8 cellular contexts compared by ENCODE assay signal in genomic region chr11:108647701-108648527, GRCh38. TPM values are rescaled to one million over a fixed set of nuclear protein-coding genes. Genes with fewer than 3 reads are reported as not detected.
DNase-seq lines count a peak whose midpoint lies in the region; ATAC-seq and TF ChIP-seq lines count a peak whose summit lies in the region.

No MANE protein-coding gene starts in this region.

- no peaks in the 10 kb centered on the region for H3K9me3 ChIP-seq in gastroesophageal sphincter
- no peaks in the 10 kb centered on the region for H3K9me3 ChIP-seq in osteoblast (ENCODE audit: low read depth, low read length)
- no peaks in the 10 kb centered on the region for H3K9me3 ChIP-seq in tibial artery

- no peaks in the 10 kb centered on the region for H3K36me3 ChIP-seq in gastroesophageal sphincter
- H3K36me3 ChIP-seq in osteoblast (ENCODE audit: insufficient read depth, low read length) = no peaks in the 10 kb centered on the region
- no peaks in the 10 kb centered on the region for H3K36me3 ChIP-seq in tibial artery

- H3K79me2 ChIP-seq in osteoblast (ENCODE audit: insufficient read depth, low read length) = no peaks in the 10 kb centered on the region

- TF ChIP-seq EP300 in gastroesophageal sphincter (IDR thresholded peaks at IDR 0.05) = no peak

- peak overlapping the region; percentile 6 for H3K4me2 ChIP-seq in osteoblast (ENCODE audit: insufficient read depth, low read length)

- DNase-seq in DMS153 (lab: John Stamatoyannopoulos, UW) (peak; percentile 54), Kasumi-1 (lab: John Stamatoyannopoulos, UW) (peak; percentile 66 to 79), RPMI8226 (peak; percentile 67), osteoblast (ENCODE audit: insufficient read length, low spot score, missing footprints) (peak; percentile 35), tibial artery (peak; percentile 62 to 85)
- DNase-seq in activated effector memory CD4-positive, alpha-beta T cell treated with Interleukin-2 at 50 U/mL for 16 hours = peak; percentile 30

- no peaks in the 10 kb centered on the region for H3K27me3 ChIP-seq in gastroesophageal sphincter
- no peaks in the 10 kb centered on the region for H3K27me3 ChIP-seq in osteoblast (ENCODE audit: insufficient read depth, low read length)
- H3K27me3 ChIP-seq in tibial artery = no peaks in the 10 kb centered on the region

- intact Hi-C loops in tibial artery (cut with DNase I; ENCODE audit: low total_unique reads) = no loop called here

- ATAC-seq in GM21576 (IDR thresholded peaks at IDR 0.05; ENCODE audit: unreplicated experiment) (peak; percentile 91), gastroesophageal sphincter (peak; percentile 84)

- 43 to 63% methylated on average over 3 to 4 of the region's 9 CpGs for WGBS in gastroesophageal sphincter (ENCODE audit: low coverage in 1 of 2), 2 donors

- H3K4me3 ChIP-seq in gastroesophageal sphincter = no peak overlapping the region
- no peak overlapping the region for H3K4me3 ChIP-seq in osteoblast (ENCODE audit: insufficient read depth, low read length)
- no peak overlapping the region for H3K4me3 ChIP-seq in tibial artery

- TF ChIP-seq POLR2A in gastroesophageal sphincter (IDR thresholded peaks at IDR 0.05) = no peak

- TF ChIP-seq CTCF in gastroesophageal sphincter (IDR thresholded peaks at IDR 0.05) (peak; percentile 33 to 70 (median 60)), osteoblast (IDR thresholded peaks at IDR 0.05; ENCODE audit: extremely low read depth, low read depth, low read length) (peak; percentile 93), tibial artery (IDR thresholded peaks at IDR 0.05) (peak; percentile 55 to 62)

- H3K27ac ChIP-seq in gastroesophageal sphincter (no peak overlapping the region), osteoblast (ENCODE audit: low read depth, low read length) (no peak overlapping the region), tibial artery (peak overlapping the region in 1 of 2 donors; percentile 38)

- no peaks in the 10 kb centered on the region for H4K20me1 ChIP-seq in osteoblast (ENCODE audit: insufficient read depth, low read length)

- H3K4me1 ChIP-seq in gastroesophageal sphincter (peaks cover 0 to 6% (median 0%) of the 10 kb centered on the region in 3 donors), osteoblast (ENCODE audit: insufficient read depth, low read length) (peaks cover 10% of the 10 kb centered on the region), tibial artery (peaks cover 0 to 12% (median 7%) of the 10 kb centered on the region in 4 donors)

- H2AFZ ChIP-seq in osteoblast (ENCODE audit: low read length) = peak overlapping the region; percentile 53

RNA-seq across cellular contexts. Expression of gene DDX10, which starts 17.0 kb away (rescaled TPM):
- total RNA-seq in gastroesophageal sphincter (10 to 100 TPM; 16.3 to 44.8 (median 22.5) TPM), osteoblast (16.6 and 17.1 TPM in 2 replicates)

RNA-seq across cellular contexts. Expression of gene EXPH5, which starts 54.3 kb away (rescaled TPM):
- total RNA-seq in gastroesophageal sphincter = 1 to 10 TPM; 1.1 to 4.8 (median 4.0) TPM
- total RNA-seq in osteoblast = under 0.01 and 0.59 TPM in 2 replicates
